ENCODE assay signal across 1 cellular context in genomic region chr6:2857580-2858337, GRCh38.
TF ChIP-seq lines count a peak whose summit lies in the region.

No MANE protein-coding gene starts in this region.

TF ChIP-seq in HepG2, 621 proteins besides CTCF, POLR2A, EP300 and RAD21 (continued from another document):
- TF ChIP-seq, protein P1, sequence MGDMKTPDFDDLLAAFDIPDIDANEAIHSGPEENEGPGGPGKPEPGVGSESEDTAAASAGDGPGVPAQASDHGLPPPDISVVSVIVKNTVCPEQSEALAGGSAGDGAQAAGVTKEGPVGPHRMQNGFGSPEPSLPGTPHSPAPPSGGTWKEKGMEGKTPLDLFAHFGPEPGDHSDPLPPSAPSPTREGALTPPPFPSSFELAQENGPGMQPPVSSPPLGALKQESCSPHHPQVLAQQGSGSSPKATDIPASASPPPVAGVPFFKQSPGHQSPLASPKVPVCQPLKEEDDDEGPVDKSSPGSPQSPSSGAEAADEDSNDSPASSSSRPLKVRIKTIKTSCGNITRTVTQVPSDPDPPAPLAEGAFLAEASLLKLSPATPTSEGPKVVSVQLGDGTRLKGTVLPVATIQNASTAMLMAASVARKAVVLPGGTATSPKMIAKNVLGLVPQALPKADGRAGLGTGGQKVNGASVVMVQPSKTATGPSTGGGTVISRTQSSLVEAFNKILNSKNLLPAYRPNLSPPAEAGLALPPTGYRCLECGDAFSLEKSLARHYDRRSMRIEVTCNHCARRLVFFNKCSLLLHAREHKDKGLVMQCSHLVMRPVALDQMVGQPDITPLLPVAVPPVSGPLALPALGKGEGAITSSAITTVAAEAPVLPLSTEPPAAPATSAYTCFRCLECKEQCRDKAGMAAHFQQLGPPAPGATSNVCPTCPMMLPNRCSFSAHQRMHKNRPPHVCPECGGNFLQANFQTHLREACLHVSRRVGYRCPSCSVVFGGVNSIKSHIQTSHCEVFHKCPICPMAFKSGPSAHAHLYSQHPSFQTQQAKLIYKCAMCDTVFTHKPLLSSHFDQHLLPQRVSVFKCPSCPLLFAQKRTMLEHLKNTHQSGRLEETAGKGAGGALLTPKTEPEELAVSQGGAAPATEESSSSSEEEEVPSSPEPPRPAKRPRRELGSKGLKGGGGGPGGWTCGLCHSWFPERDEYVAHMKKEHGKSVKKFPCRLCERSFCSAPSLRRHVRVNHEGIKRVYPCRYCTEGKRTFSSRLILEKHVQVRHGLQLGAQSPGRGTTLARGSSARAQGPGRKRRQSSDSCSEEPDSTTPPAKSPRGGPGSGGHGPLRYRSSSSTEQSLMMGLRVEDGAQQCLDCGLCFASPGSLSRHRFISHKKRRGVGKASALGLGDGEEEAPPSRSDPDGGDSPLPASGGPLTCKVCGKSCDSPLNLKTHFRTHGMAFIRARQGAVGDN (CRISPR knock-in tag; IDR thresholded peaks at IDR 0.05), result peak; percentile 62
- TF ChIP-seq RBFOX2 (IDR thresholded peaks at IDR 0.05; ENCODE audit: low read depth, low read length) (0 out of 2 replicates have a peak, but pooled peaks have one; percentile 35), CREB1 (IDR thresholded peaks at IDR 0.05) (no peak), CREB1 (CRISPR knock-in tag; IDR thresholded peaks at IDR 0.05) (0 out of 2 replicates have a peak, but pooled peaks have one; percentile 13), ZBTB38 (CRISPR knock-in tag; IDR thresholded peaks at IDR 0.05) (peak; percentile 70; the same call in 1 of the 2 replicates)
- TF ChIP-seq, protein P2, sequence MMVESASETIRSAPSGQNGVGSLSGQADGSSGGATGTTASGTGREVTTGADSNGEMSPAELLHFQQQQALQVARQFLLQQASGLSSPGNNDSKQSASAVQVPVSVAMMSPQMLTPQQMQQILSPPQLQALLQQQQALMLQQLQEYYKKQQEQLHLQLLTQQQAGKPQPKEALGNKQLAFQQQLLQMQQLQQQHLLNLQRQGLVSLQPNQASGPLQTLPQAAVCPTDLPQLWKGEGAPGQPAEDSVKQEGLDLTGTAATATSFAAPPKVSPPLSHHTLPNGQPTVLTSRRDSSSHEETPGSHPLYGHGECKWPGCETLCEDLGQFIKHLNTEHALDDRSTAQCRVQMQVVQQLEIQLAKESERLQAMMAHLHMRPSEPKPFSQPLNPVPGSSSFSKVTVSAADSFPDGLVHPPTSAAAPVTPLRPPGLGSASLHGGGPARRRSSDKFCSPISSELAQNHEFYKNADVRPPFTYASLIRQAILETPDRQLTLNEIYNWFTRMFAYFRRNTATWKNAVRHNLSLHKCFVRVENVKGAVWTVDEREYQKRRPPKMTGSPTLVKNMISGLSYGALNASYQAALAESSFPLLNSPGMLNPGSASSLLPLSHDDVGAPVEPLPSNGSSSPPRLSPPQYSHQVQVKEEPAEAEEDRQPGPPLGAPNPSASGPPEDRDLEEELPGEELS (CRISPR knock-in tag; IDR thresholded peaks at IDR 0.05), result peak; percentile 24; the same call in 1 of the 2 replicates
